In genomic region chr2:232891621-232892071, GRCh38 we compare ENCODE assay signal across 15 cellular contexts. TPM values are rescaled to one million over a fixed set of nuclear protein-coding genes. Genes with fewer than 3 reads are reported as not detected.
DNase-seq lines count a peak whose midpoint lies in the region; ATAC-seq, FAIRE-seq and TF ChIP-seq lines count a peak whose summit lies in the region.
"Had no signal": no experiment of that assay in that cellular context is flagged by ENCODE, and none has a peak within 500 bp of the region (broad histone marks: within the 10 kb centered on the region; RNA-seq: fewer than 3 reads in every experiment).

No MANE protein-coding gene starts in this region.

- H3K9me3 ChIP-seq in astrocyte (ENCODE audit: insufficient read depth, low read depth, low read length): no peaks in the 10 kb centered on the region
- H3K9me3 ChIP-seq: thoracic aorta had no signal

- no peaks in the 10 kb centered on the region for H3K27me3 ChIP-seq in astrocyte (ENCODE audit: insufficient read depth, low read length)
- peaks cover 14% of the 10 kb centered on the region for H3K27me3 ChIP-seq in foreskin keratinocyte

- no peaks in the 10 kb centered on the region for H3K79me2 ChIP-seq in astrocyte (ENCODE audit: insufficient read depth, low read length)

- no peaks in the 10 kb centered on the region for H3K36me3 Mint-ChIP-seq in astrocyte (ENCODE audit: low read depth, unreplicated experiment)

- no peak overlapping the region for H2AFZ ChIP-seq in astrocyte (ENCODE audit: low read depth, low read length)

- no peaks in the 10 kb centered on the region for H3K36me3 ChIP-seq in astrocyte (ENCODE audit: insufficient read depth, low read length)
- H3K36me3 ChIP-seq: thoracic aorta had no signal

- H3K27ac Mint-ChIP-seq in astrocyte (ENCODE audit: unreplicated experiment): no peak overlapping the region
- H3K27ac Mint-ChIP-seq: effector memory CD8-positive, alpha-beta T cell had no signal

- H3K27ac ChIP-seq in astrocyte (ENCODE audit: low read depth, low read length) (no peak overlapping the region), foreskin keratinocyte (no peak overlapping the region)
- H3K27ac ChIP-seq: thoracic aorta had no signal

- peaks cover 1% of the 10 kb centered on the region for H3K9me3 Mint-ChIP-seq in astrocyte (ENCODE audit: unreplicated experiment)
- H3K9me3 Mint-ChIP-seq: effector memory CD8-positive, alpha-beta T cell; nephron progenitor cell had no signal

- H3K4me1 Mint-ChIP-seq in astrocyte (ENCODE audit: low read depth, unreplicated experiment): peaks cover 14% of the 10 kb centered on the region

- ATAC-seq in foreskin keratinocyte: no peak
- ATAC-seq: activated CD4-positive, CD25-positive, alpha-beta regulatory T cell treated with anti-CD3 and anti-CD28 coated beads, Interleukin-2, amount 50 U/mL, for 24 hours; effector memory CD8-positive, alpha-beta T cell had no signal

- H3K4me1 ChIP-seq in astrocyte (ENCODE audit: insufficient read depth, low read length) (peaks cover 14% of the 10 kb centered on the region), foreskin keratinocyte (no peaks in the 10 kb centered on the region)

- no peak overlapping the region for H3K4me3 Mint-ChIP-seq in astrocyte (ENCODE audit: unreplicated experiment)
- H3K4me3 Mint-ChIP-seq: effector memory CD8-positive, alpha-beta T cell had no signal

- no peak for FAIRE-seq in astrocyte (lab: Jason Lieb, UNC)

- no peak overlapping the region for H3K9ac ChIP-seq in astrocyte (ENCODE audit: low read length)

- peaks cover 46% of the 10 kb centered on the region for H3K27me3 Mint-ChIP-seq in astrocyte (ENCODE audit: low read depth, unreplicated experiment)

- DNase-seq in NCI-H146 (lab: John Stamatoyannopoulos, UW): peak; percentile 6
- DNase-seq in NCI-H146 treated with DMSO at 0.1 percent for 48 hours (lab: John Stamatoyannopoulos, UW; ENCODE audit: unreplicated experiment): no peak
- DNase-seq in astrocyte (ENCODE audit: low read depth): peak; percentile 82
- DNase-seq in foreskin keratinocyte: peak; percentile 30 to 39
- DNase-seq in stimulated activated CD8-positive, alpha-beta memory T cell treated with anti-CD3 and anti-CD28 coated beads, Interleukin-4, amount 100 ng/mL, for 48 hours: peak; percentile 22
- DNase-seq in stimulated activated CD4-positive, alpha-beta T cell treated with anti-CD3 and anti-CD28 coated beads, Interleukin-12 subunit alpha, Interleukin-12 subunit beta, amount 100 ng/mL, for 4 hours: no peak
- no peak for DNase-seq in T-helper 1 cell
- no peak for DNase-seq in COLO668 (lab: John Stamatoyannopoulos, UW; ENCODE audit: unreplicated experiment)
- DNase-seq: 8988T; activated gamma-delta T cell; effector memory CD8-positive, alpha-beta T cell; NCI-H2081 treated with DMSO at 0.1 percent for 48 hours had no signal

- H4K20me1 ChIP-seq in astrocyte (ENCODE audit: insufficient read depth, low read length): no peaks in the 10 kb centered on the region

- no peak overlapping the region for H3K4me3 ChIP-seq in astrocyte (ENCODE audit: insufficient read depth, low read depth, low read length)
- H3K4me3 ChIP-seq: thoracic aorta had no signal

- TF ChIP-seq CTCF in astrocyte (IDR thresholded peaks at IDR 0.05; ENCODE audit: insufficient read depth, low read depth, low read length): no peak
- TF ChIP-seq CTCF in foreskin keratinocyte (conservative IDR thresholded peaks at IDR 0.05): no peak

- peak overlapping the region; percentile 68 for H3K4me2 ChIP-seq in astrocyte (ENCODE audit: low read length)

RNA-seq across cellular contexts. Expression of gene SNORC, which starts 21.6 kb away (rescaled TPM):
- total RNA-seq in astrocyte (2.1 and 3.1 TPM in 2 replicates), foreskin keratinocyte (0.18 and 0.65 TPM in 2 replicates)
- 0.63 and 0.89 TPM in 2 replicates for polyA plus RNA-seq in foreskin keratinocyte

Comparison
In these comparisons a context has a peak if more than half of its experiments do, and no peak if none do; other contexts are left out.
1. DNase-seq: peak in NCI-H146 (single experiment), astrocyte (single experiment), foreskin keratinocyte (2 of 2) and stimulated activated CD8-positive, alpha-beta memory T cell treated with anti-CD3 and anti-CD28 coated beads, Interleukin-4, amount 100 ng/mL, for 48 hours (single experiment); none in NCI-H146 treated with DMSO at 0.1 percent for 48 hours (single experiment), stimulated activated CD4-positive, alpha-beta T cell treated with anti-CD3 and anti-CD28 coated beads, Interleukin-12 subunit alpha, Interleukin-12 subunit beta, amount 100 ng/mL, for 4 hours (single experiment), T-helper 1 cell (0 of 5) and COLO668 (single experiment).